In genomic region chr21:39523930-39524329, GRCh38 we compare ENCODE assay signal across 1 cellular context.
TF ChIP-seq lines count a peak whose summit lies in the region.

No MANE protein-coding gene starts in this region.

TF ChIP-seq in WTC11, 78 proteins besides CTCF, POLR2A, EP300 and RAD21 (continued from another document):
- TF ChIP-seq FOXP4 (CRISPR knock-in tag; IDR thresholded peaks at IDR 0.05), result no peak
- TF ChIP-seq CBFB (CRISPR knock-in tag; IDR thresholded peaks at IDR 0.05; ENCODE audit: low read depth), result no peak
- TF ChIP-seq SP1 (CRISPR knock-in tag; conservative IDR thresholded peaks at IDR 0.05), result no peak
- no peak for TF ChIP-seq ATF1 (CRISPR knock-in tag; IDR thresholded peaks at IDR 0.05)
- no peak for TF ChIP-seq ZNF512 (CRISPR knock-in tag; IDR thresholded peaks at IDR 0.05; ENCODE audit: borderline replicate concordance)
- TF ChIP-seq NR1H2 (CRISPR knock-in tag; IDR thresholded peaks at IDR 0.05), result no peak
- TF ChIP-seq ZNF232 (CRISPR knock-in tag; IDR thresholded peaks at IDR 0.05), result no peak
